In the genomic region with DNA sequence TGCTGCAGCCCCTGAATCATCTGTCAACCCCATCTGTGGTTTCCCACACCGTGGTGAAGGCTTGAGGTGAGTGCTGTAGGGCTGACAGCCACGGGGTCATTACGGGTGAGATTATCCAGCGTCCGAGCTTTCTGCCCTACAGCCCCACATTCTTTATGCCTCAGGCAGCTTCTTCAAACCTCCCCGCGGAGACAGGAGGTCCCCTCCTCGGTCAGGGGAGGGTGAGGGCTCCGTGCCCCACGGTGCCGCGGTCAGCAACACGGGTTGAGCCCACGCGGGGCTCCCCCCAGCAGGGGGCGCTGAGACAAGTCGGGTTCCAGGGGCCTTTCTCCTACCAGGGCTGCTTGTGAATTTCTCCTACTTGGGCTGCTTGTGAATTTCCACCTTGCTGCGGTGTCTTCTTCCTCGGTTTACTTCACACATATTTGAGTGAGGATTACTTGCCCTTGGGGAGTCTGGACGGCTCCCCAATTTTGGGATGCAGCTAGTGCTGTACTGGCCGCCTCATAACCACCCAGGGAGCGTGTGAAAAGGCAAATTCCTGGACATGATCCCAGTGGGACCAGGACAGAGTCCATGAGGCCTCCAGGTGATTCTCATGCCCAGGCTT, we compare ENCODE assay signal across 9 cellular contexts. TPM values are rescaled to one million over a fixed set of nuclear protein-coding genes. Genes with fewer than 3 reads are reported as not detected.
A peak's percentile ranks its signal among the peaks of the same experiment; 100 is the strongest.
DNase-seq lines count a peak whose midpoint lies in the region; ATAC-seq and TF ChIP-seq lines count a peak whose summit lies in the region.
"Had no signal": no experiment of that assay in that cellular context is flagged by ENCODE, and none has a peak within 500 bp of the region (broad histone marks: within the 10 kb centered on the region; RNA-seq: fewer than 3 reads in every experiment).

No MANE protein-coding gene starts in this region.

- CTCF ChIA-PET in PC-9 (lab: Charles Lee) = no interaction called here

- no peaks in the 10 kb centered on the region for H3K27me3 ChIP-seq in PC-9 (ENCODE audit: insufficient read depth, low read depth)
- H3K27me3 ChIP-seq: SJSA1 had no signal

- no peak overlapping the region for H3K27ac ChIP-seq in PC-9
- H3K27ac ChIP-seq: SJSA1 had no signal

- no peaks in the 10 kb centered on the region for H4K20me1 ChIP-seq in PC-9 (ENCODE audit: insufficient read depth)

- peak overlapping the region; percentile 7; the same call in 1 of the 2 replicates for H2AFZ ChIP-seq in PC-9

- intact Hi-C loops in PC-9 (cut with micrococcal nuclease; ENCODE audit: unreplicated experiment) (no loop called here), left cardiac atrium (cut with DNase I) (no loop called here)

- ATAC-seq in left cardiac atrium (peak; percentile 83 to 88), GM19324 (IDR thresholded peaks at IDR 0.05; ENCODE audit: low FRiP score, unreplicated experiment) (no peak), GM18858 (IDR thresholded peaks at IDR 0.05; ENCODE audit: unreplicated experiment) (no peak), HG03457 (IDR thresholded peaks at IDR 0.05; ENCODE audit: unreplicated experiment) (no peak)

- no peaks in the 10 kb centered on the region for H3K79me2 ChIP-seq in PC-9 (ENCODE audit: low read depth)

- H3K36me3 ChIP-seq in PC-9 (ENCODE audit: low read depth) = no peaks in the 10 kb centered on the region
- H3K36me3 ChIP-seq: SJSA1 had no signal

- H3K4me1 ChIP-seq in PC-9 (replicated peaks; ENCODE audit: insufficient read depth) = peaks cover 20% of the 10 kb centered on the region

- TF ChIP-seq CTCF in GM12873 (IDR thresholded peaks at IDR 0.05; ENCODE audit: insufficient read depth, low read depth, low read length, missing control alignments) (peak; percentile 86), PC-9 (conservative IDR thresholded peaks at IDR 0.05) (peak; percentile 76)

- H3K4me2 ChIP-seq in PC-9 = peak overlapping the region; percentile 63

- no TSS peak for BruUV-seq in PC-9 (replicated peaks; lab: Mats Ljungman, UMichigan)

- H3K9me3 ChIP-seq in PC-9 (ENCODE audit: insufficient read depth, low read depth) = no peaks in the 10 kb centered on the region
- H3K9me3 ChIP-seq: SJSA1 had no signal

- POLR2A ChIA-PET in PC-9 (lab: Charles Lee; ENCODE audit: unreplicated experiment) = no interaction called here

- no peaks in the 10 kb centered on the region for H3K9me2 ChIP-seq in PC-9 (ENCODE audit: insufficient read depth)

- no peak overlapping the region for H3K4me3 ChIP-seq in PC-9
- H3K4me3 ChIP-seq: SJSA1 had no signal

- no peaks in the 10 kb centered on the region for H3F3A ChIP-seq in PC-9 (ENCODE audit: insufficient read depth, low read depth)

- DNase-seq in PC-9 (peak in 1 of 2 experiments; percentile 24), left cardiac atrium (peak; percentile 67)
- peak; percentile 84 for DNase-seq in activated effector memory CD4-positive, alpha-beta T cell treated with anti-CD3 and anti-CD28 coated beads, Interleukin-2, amount 50 U/mL, for 16 hours
- peak; percentile 17 to 35 for DNase-seq in stimulated activated CD4-positive, alpha-beta T cell treated with anti-CD3 and anti-CD28 coated beads, Interleukin-12 subunit alpha, Interleukin-12 subunit beta, amount 100 ng/mL, for 24 hours (ENCODE audit: low read depth in 2 of 2)

RNA-seq across cellular contexts. Expression of a gene that starts 18.1 kb away (rescaled TPM):
- total RNA-seq in PC-9 (2021) (not detected in 2 replicates), left cardiac atrium (under 1 TPM; 0.15 to 0.50 TPM)
- total RNA-seq: SJSA1 had no signal

RNA-seq across cellular contexts. Expression of a gene that starts 48.9 kb away (rescaled TPM):
- 54.2 and 67.9 TPM in 2 replicates for total RNA-seq in PC-9 (2021)
- 10 to 100 TPM; 57.9 to 63.2 TPM for total RNA-seq in left cardiac atrium

RNA-seq across cellular contexts. Expression of a gene that starts 49.9 kb away (rescaled TPM):
- total RNA-seq in PC-9 (2021) (not detected in 2 replicates), left cardiac atrium (not detected)
- total RNA-seq: SJSA1 had no signal

Comparison
In these comparisons a context has a peak if more than half of its experiments do, and no peak if none do; other contexts are left out.
1. ATAC-seq: peak in left cardiac atrium (2 of 2); none in GM19324 (single experiment), GM18858 (single experiment) and HG03457 (single experiment).